In the genomic region with DNA sequence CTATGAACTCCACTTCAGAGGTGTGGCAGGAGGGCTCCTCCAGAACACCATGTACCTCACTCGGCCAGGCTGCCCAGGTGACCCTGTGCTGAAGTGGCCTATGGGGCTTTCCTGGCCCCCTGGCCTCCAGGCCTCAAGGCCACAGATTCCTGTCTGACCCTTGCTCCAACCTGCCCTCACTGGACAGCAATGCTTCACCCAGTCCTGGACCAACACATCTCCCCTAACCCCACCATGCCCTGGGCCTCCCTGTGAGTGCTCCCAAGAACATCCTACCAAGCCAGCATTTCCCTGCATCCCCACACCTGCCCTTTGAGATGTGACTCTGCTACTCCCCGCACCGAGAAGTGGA, we compare ENCODE assay signal across 21 cellular contexts. TPM values are rescaled to one million over a fixed set of nuclear protein-coding genes. Genes with fewer than 3 reads are reported as not detected.
A peak's percentile ranks its signal among the peaks of the same experiment; 100 is the strongest.
DNase-seq lines count a peak whose midpoint lies in the region; ATAC-seq, FAIRE-seq and TF ChIP-seq lines count a peak whose summit lies in the region.
"Had no signal": no experiment of that assay in that cellular context is flagged by ENCODE, and none has a peak within 500 bp of the region (broad histone marks: within the 10 kb centered on the region; RNA-seq: fewer than 3 reads in every experiment).

No MANE protein-coding gene starts in this region.

- H3K36me3 ChIP-seq in CD4-positive, CD25-positive, alpha-beta regulatory T cell (ENCODE audit: control insufficient read depth, insufficient read depth, low read length): peaks cover 2% of the 10 kb centered on the region
- H3K36me3 ChIP-seq in kidney (ENCODE audit: control insufficient read depth in 1 of 2, insufficient read depth in 2 of 2, low read length in 2 of 2): no peaks in the 10 kb centered on the region

- no peaks in the 10 kb centered on the region for H3K9me3 Mint-ChIP-seq in CD4-positive, CD25-positive, alpha-beta regulatory T cell
- no peaks in the 10 kb centered on the region for H3K9me3 Mint-ChIP-seq in CD4-positive, alpha-beta T cell

- H3K27me3 Mint-ChIP-seq in CD4-positive, CD25-positive, alpha-beta regulatory T cell: no peaks in the 10 kb centered on the region
- H3K27me3 Mint-ChIP-seq in CD4-positive, alpha-beta T cell: no peaks in the 10 kb centered on the region

- no peak for FAIRE-seq in kidney (lab: Jason Lieb, UNC)
- FAIRE-seq: RCC 7860 had no signal

- no peak overlapping the region for H3K9ac ChIP-seq in kidney (ENCODE audit: low read length in 2 of 2)

- intact Hi-C loops in CD4-positive, alpha-beta T cell (cut with DNase I, micrococcal nuclease): no loop called here
- intact Hi-C loops in kidney (cut with DNase I): no loop called here
- intact Hi-C loops in sciatic nerve (cut with DNase I): no loop called here

- peaks cover 17 to 64% (median 35%) of the 10 kb centered on the region in 4 donors for H3K4me1 Mint-ChIP-seq in CD4-positive, CD25-positive, alpha-beta regulatory T cell
- peaks cover 58% of the 10 kb centered on the region for H3K4me1 Mint-ChIP-seq in CD4-positive, alpha-beta T cell (ENCODE audit: low read depth)

- POLR2A ChIA-PET in CD4-positive, alpha-beta T cell (lab: Charles Lee): no interaction called here

- no peak overlapping the region for H3K4me3 Mint-ChIP-seq in CD4-positive, CD25-positive, alpha-beta regulatory T cell
- peak overlapping the region; percentile 11 for H3K4me3 Mint-ChIP-seq in CD4-positive, alpha-beta T cell

- H3K4me1 ChIP-seq in CD4-positive, CD25-positive, alpha-beta regulatory T cell (ENCODE audit: control insufficient read depth, insufficient read depth, low read length, poor library complexity, severe bottlenecking): peaks cover 51% of the 10 kb centered on the region
- peaks cover 8 to 10% of the 10 kb centered on the region in 2 donors for H3K4me1 ChIP-seq in kidney (ENCODE audit: control insufficient read depth in 1 of 2, insufficient read depth in 1 of 2, low read depth in 1 of 2, low read length in 2 of 2)

- H3K27ac Mint-ChIP-seq in CD4-positive, CD25-positive, alpha-beta regulatory T cell: peak overlapping the region in 2 of 3 donors; percentile 80 to 84
- H3K27ac Mint-ChIP-seq in CD4-positive, alpha-beta T cell: peak overlapping the region; percentile 28

- no peaks in the 10 kb centered on the region for H3K27me3 ChIP-seq in CD4-positive, CD25-positive, alpha-beta regulatory T cell (ENCODE audit: control insufficient read depth, insufficient read depth, low read length)
- no peaks in the 10 kb centered on the region for H3K27me3 ChIP-seq in CD4-positive, alpha-beta T cell (ENCODE audit: control insufficient read depth, insufficient read depth, low read length)

- CTCF ChIA-PET in CD4-positive, alpha-beta T cell (lab: Charles Lee): no interaction called here

- DNase-seq in CD4-positive, CD25-positive, alpha-beta regulatory T cell: no peak
- DNase-seq in CD4-positive, alpha-beta T cell: no peak
- DNase-seq in kidney (peak; percentile 55), SW 1271 (lab: John Stamatoyannopoulos, UW) (no peak), sciatic nerve (ENCODE audit: low spot score) (no peak), NCI-H774 (lab: John Stamatoyannopoulos, UW) (no peak)
- DNase-seq: ACHN; C1 segment of cervical spinal cord; DMS79 treated with DMSO at 0.1 percent for 48 hours; NCI-H1436 treated with DMSO at 0.1 percent for 48 hours; NCI-H2029; NCI-H2171 treated with DMSO at 0.1 percent for 48 hours; NK-92 treated with Interleukin-12 subunit alpha and Interleukin-12 subunit beta, amount 100 ng/mL, for 24 hours; SHP77 had no signal

- no peaks in the 10 kb centered on the region for H3K9me3 ChIP-seq in CD4-positive, CD25-positive, alpha-beta regulatory T cell (ENCODE audit: control insufficient read depth in 2 of 2, low read length in 2 of 2)
- H3K9me3 ChIP-seq in CD4-positive, alpha-beta T cell (ENCODE audit: control insufficient read depth, low read length): no peaks in the 10 kb centered on the region
- no peaks in the 10 kb centered on the region for H3K9me3 ChIP-seq in kidney (ENCODE audit: control insufficient read depth in 1 of 2, low read length in 2 of 2)

- no peak for ATAC-seq in CD4-positive, CD25-positive, alpha-beta regulatory T cell (ENCODE audit: low read depth in 2 of 2)
- ATAC-seq in CD4-positive, alpha-beta T cell (ENCODE audit: poor library complexity): no peak
- no peak for ATAC-seq in sciatic nerve
- ATAC-seq in HG02970 (IDR thresholded peaks at IDR 0.05; ENCODE audit: low FRiP score, unreplicated experiment): no peak

- no peak for TF ChIP-seq CTCF in CD4-positive, alpha-beta T cell (IDR thresholded peaks at IDR 0.05)
- TF ChIP-seq CTCF in kidney (IDR thresholded peaks at IDR 0.05; ENCODE audit: borderline replicate concordance, extremely low read depth, insufficient read depth): no peak

- no peaks in the 10 kb centered on the region for H3K36me3 Mint-ChIP-seq in CD4-positive, CD25-positive, alpha-beta regulatory T cell
- no peaks in the 10 kb centered on the region for H3K36me3 Mint-ChIP-seq in CD4-positive, alpha-beta T cell (ENCODE audit: low read depth)

- no peak overlapping the region for H3K4me3 ChIP-seq in CD4-positive, CD25-positive, alpha-beta regulatory T cell (ENCODE audit: low read depth, low read length)
- no peak overlapping the region for H3K4me3 ChIP-seq in kidney (ENCODE audit: low read length in 2 of 2)
- H3K4me3 ChIP-seq: SK-N-MC had no signal

- H3K27ac ChIP-seq in CD4-positive, CD25-positive, alpha-beta regulatory T cell (ENCODE audit: insufficient read depth, low read length, poor library complexity, severe bottlenecking): no peak overlapping the region
- H3K27ac ChIP-seq in CD4-positive, alpha-beta T cell (ENCODE audit: low read depth, low read length): no peak overlapping the region
- peak overlapping the region; percentile 26 for H3K27ac ChIP-seq in angular gyrus (ENCODE audit: low read depth, low read length)
- no peak overlapping the region for H3K27ac ChIP-seq in kidney (ENCODE audit: low read depth in 2 of 2, low read length in 2 of 2)
- H3K27ac ChIP-seq: SK-N-MC had no signal

RNA-seq across cellular contexts. Expression of a gene that starts 10.5 kb away (rescaled TPM):
- 86.4 TPM for total RNA-seq in CD4-positive, CD25-positive, alpha-beta regulatory T cell
- 10 to 100 TPM in 2 of 4 donors, 1 to 10 TPM in 2; 8.5 to 26.0 (median 13.4) TPM for polyA plus RNA-seq in CD4-positive, CD25-positive, alpha-beta regulatory T cell
- total RNA-seq in CD4-positive, alpha-beta T cell: 10 to 100 TPM; 26.2 to 28.0 TPM
- 18.9 TPM for total RNA-seq in kidney
- polyA plus RNA-seq in kidney (ENCODE audit: insufficient read depth, low read depth, low replicate concordance): 8.0 TPM
- total RNA-seq in sciatic nerve: 23.2 TPM

RNA-seq across cellular contexts. Expression of a gene that starts 10.8 kb away (rescaled TPM):
- total RNA-seq in CD4-positive, CD25-positive, alpha-beta regulatory T cell: 0.20 TPM
- not detected for polyA plus RNA-seq in CD4-positive, CD25-positive, alpha-beta regulatory T cell
- under 1 TPM in 1 of 2 experiments, not detected in 1; 0.17 TPM for total RNA-seq in CD4-positive, alpha-beta T cell
- total RNA-seq in kidney: 1.7 TPM
- 1.5 TPM for polyA plus RNA-seq in kidney (ENCODE audit: insufficient read depth, low read depth, low replicate concordance)
- not detected for total RNA-seq in sciatic nerve
- total RNA-seq: H4, HT-29, NCI-H460 had no signal
